Comparison of ENCODE assay signal across 17 cellular contexts in genomic region chr2:172168917-172169346, GRCh38.
DNase-seq lines count a peak whose midpoint lies in the region; ATAC-seq and TF ChIP-seq lines count a peak whose summit lies in the region.
"Had no signal": no experiment of that assay in that cellular context is flagged by ENCODE, and none has a peak within 500 bp of the region (broad histone marks: within the 10 kb centered on the region; RNA-seq: fewer than 3 reads in every experiment).

No MANE protein-coding gene starts in this region.

- H3K9me3 ChIP-seq in H9 (ENCODE audit: control insufficient read depth, low read depth, low read length), result no peaks in the 10 kb centered on the region

- no peaks in the 10 kb centered on the region for H3K27me3 ChIP-seq in H9 (ENCODE audit: insufficient read depth, low read length)

- H3K9me3 Mint-ChIP-seq in H9, result peaks cover 2 to 4% of the 10 kb centered on the region in 2 experiments
- H3K9me3 Mint-ChIP-seq: activated naive CD4-positive, alpha-beta T cell treated with anti-CD3 and anti-CD28 coated beads for 36 hours had no signal

- TF ChIP-seq CTCF in H9 (conservative IDR thresholded peaks at IDR 0.05), result no peak

- no peak overlapping the region for H3K4me3 Mint-ChIP-seq in H9
- H3K4me3 Mint-ChIP-seq: activated CD8-positive, alpha-beta memory T cell treated with anti-CD3 and anti-CD28 coated beads, Interleukin-2, amount 10 ng/mL, durations not matched to agents 7 days and 5 days; activated naive CD4-positive, alpha-beta T cell treated with anti-CD3 and anti-CD28 coated beads for 36 hours had no signal

- no peak overlapping the region for H3K18ac ChIP-seq in H9 (ENCODE audit: insufficient read length, low read depth, low read length)

- H3K27ac Mint-ChIP-seq in H9, result no peak overlapping the region
- H3K27ac Mint-ChIP-seq: activated CD8-positive, alpha-beta memory T cell treated with anti-CD3 and anti-CD28 coated beads, Interleukin-2, amount 10 ng/mL, durations not matched to agents 7 days and 5 days; activated naive CD4-positive, alpha-beta T cell treated with anti-CD3 and anti-CD28 coated beads for 36 hours had no signal

- H3K36me3 Mint-ChIP-seq in H9 (ENCODE audit: insufficient read depth in 1 of 3, low read depth in 3 of 3), result peaks cover 0 to 3% (median 0%) of the 10 kb centered on the region in 3 experiments; a peak in 3 of 7 replicates
- H3K36me3 Mint-ChIP-seq: activated CD8-positive, alpha-beta memory T cell treated with anti-CD3 and anti-CD28 coated beads, Interleukin-2, amount 10 ng/mL, durations not matched to agents 7 days and 5 days had no signal

- peaks cover 7% of the 10 kb centered on the region for H3K23me2 ChIP-seq in H9 (ENCODE audit: insufficient read length, low read depth, low read length, poor library complexity, severe bottlenecking)

- H2BK5ac ChIP-seq in H9 (ENCODE audit: insufficient read length, low read length), result no peak overlapping the region

- no peaks in the 10 kb centered on the region for H3K79me2 ChIP-seq in H9 (ENCODE audit: insufficient read depth, low read length)

- no peak overlapping the region for H3T11ph ChIP-seq in H9 (ENCODE audit: low read length)

- H4K8ac ChIP-seq in H9 (replicated peaks; ENCODE audit: insufficient read length, low read depth, low read length), result no peak overlapping the region

- no peak overlapping the region for H3K56ac ChIP-seq in H9 (ENCODE audit: insufficient read length, low read depth, low read length)

- no peaks in the 10 kb centered on the region for H4K20me1 ChIP-seq in H9 (ENCODE audit: control insufficient read depth, insufficient read depth, insufficient read length)

- H4K91ac ChIP-seq in H9 (ENCODE audit: insufficient read length, low read depth, low read length), result no peak overlapping the region

- no peak overlapping the region for H2AFZ ChIP-seq in H9 (ENCODE audit: low read length)

- peak; percentile 55 for ATAC-seq in esophagus mucosa
- ATAC-seq in GM18858 (IDR thresholded peaks at IDR 0.05; ENCODE audit: unreplicated experiment), result no peak
- no peak for ATAC-seq in HG02588 (IDR thresholded peaks at IDR 0.05; ENCODE audit: unreplicated experiment)
- no peak for ATAC-seq in GM19455 (IDR thresholded peaks at IDR 0.05; ENCODE audit: unreplicated experiment)
- ATAC-seq: activated CD8-positive, alpha-beta memory T cell treated with anti-CD3 and anti-CD28 coated beads, Interleukin-2, amount 10 ng/mL, durations not matched to agents 7 days and 5 days had no signal

- no peak overlapping the region for H2BK15ac ChIP-seq in H9 (ENCODE audit: low read depth, low read length)

- no peak overlapping the region for H2BK20ac ChIP-seq in H9 (ENCODE audit: low read depth, low read length, poor library complexity, severe bottlenecking)

- no peak overlapping the region for H3K4me2 ChIP-seq in H9 (ENCODE audit: insufficient read depth, insufficient read length, low read length)

- H3K23ac ChIP-seq in H9 (ENCODE audit: insufficient read length, low read depth, low read length), result no peak overlapping the region

- H3K4ac ChIP-seq in H9 (ENCODE audit: low read depth, low read length), result no peak overlapping the region

- no CpG with 5 or more reads among the region's 3 CpGs for WGBS in H9 (ENCODE audit: extremely low coverage, insufficient read length, low lambda C conversion rate)

- H4K5ac ChIP-seq in H9 (ENCODE audit: insufficient read length, low read depth, low read length), result no peak overlapping the region

- no peaks in the 10 kb centered on the region for H3K79me1 ChIP-seq in H9 (ENCODE audit: insufficient read depth, low read depth, low read length, poor library complexity, severe bottlenecking)

- peaks cover 16 to 20% of the 10 kb centered on the region in 2 experiments for H3K4me1 Mint-ChIP-seq in H9

- DNase-seq in NCI-H2227 treated with DMSO at 0.1 percent for 48 hours (lab: John Stamatoyannopoulos, UW), result peak; percentile 25
- no peak for DNase-seq in NCI-H2227 (lab: John Stamatoyannopoulos, UW; ENCODE audit: unreplicated experiment)
- peak; percentile 65 for DNase-seq in SKM-1 (lab: John Stamatoyannopoulos, UW; ENCODE audit: unreplicated experiment)
- no peak for DNase-seq in H9
- DNase-seq: 8988T; activated CD8-positive, alpha-beta memory T cell treated with anti-CD3 and anti-CD28 coated beads, Interleukin-2, amount 10 ng/mL, durations not matched to agents 7 days and 5 days; activated naive CD4-positive, alpha-beta T cell treated with anti-CD3 and anti-CD28 coated beads for 36 hours; Calu3; cerebellar nuclear complex; mesendoderm; NCI-H82; SHP77 treated with DMSO at 0.1 percent for 48 hours; WERI-Rb-1 had no signal

- no peak overlapping the region for H2BK120ac ChIP-seq in H9 (ENCODE audit: low read depth, low read length, poor library complexity, severe bottlenecking)

- H2AK5ac ChIP-seq in H9 (ENCODE audit: insufficient read length, low read length), result no peak overlapping the region

- H3K14ac ChIP-seq in H9 (ENCODE audit: insufficient read depth, low read length), result no peak overlapping the region

- H3K27me3 Mint-ChIP-seq in H9 (ENCODE audit: low read depth), result peaks cover 13% of the 10 kb centered on the region

- no peak overlapping the region for H2BK12ac ChIP-seq in H9 (ENCODE audit: insufficient read length, low read depth, low read length)

- no peak overlapping the region for H3K9ac ChIP-seq in H9 (ENCODE audit: extremely low read depth, insufficient read length, low read length)

- H3K27ac ChIP-seq in H9 (ENCODE audit: insufficient read length, low read depth, low read length), result no peak overlapping the region
- H3K27ac ChIP-seq: WERI-Rb-1 had no signal

- H3K4me1 ChIP-seq in H9 (ENCODE audit: insufficient read depth, low read length), result no peaks in the 10 kb centered on the region

Comparison
In these comparisons a context has a peak if more than half of its experiments do, and no peak if none do; other contexts are left out.
1. DNase-seq: peak in NCI-H2227 treated with DMSO at 0.1 percent for 48 hours (single experiment) and SKM-1 (single experiment); none in NCI-H2227 (single experiment) and H9 (single experiment).